ENCODE assay signal across 8 cellular contexts in genomic region chr6:71489736-71490135, GRCh38.
DNase-seq lines count a peak whose midpoint lies in the region; ATAC-seq, FAIRE-seq and TF ChIP-seq lines count a peak whose summit lies in the region.

No MANE protein-coding gene starts in this region.

- no peak for FAIRE-seq in GM12892 (lab: Jason Lieb, UNC)

- H3K27me3 ChIP-seq in foreskin keratinocyte, result no peaks in the 10 kb centered on the region

- H3K27ac ChIP-seq in foreskin keratinocyte, result no peak overlapping the region

- no peak overlapping the region for H3K4me3 ChIP-seq in retinal pigment epithelial cell (ENCODE audit: low read length)

- no peak for TF ChIP-seq POLR2A in GM12892 (IDR thresholded peaks at IDR 0.05; ENCODE audit: low read depth, low read length)

- no peak for TF ChIP-seq CTCF in foreskin keratinocyte (conservative IDR thresholded peaks at IDR 0.05)
- no peak for TF ChIP-seq CTCF in retinal pigment epithelial cell (conservative IDR thresholded peaks at IDR 0.05; ENCODE audit: low read depth, low read length)

- H3K4me1 ChIP-seq in foreskin keratinocyte, result peaks cover 9% of the 10 kb centered on the region

- DNase-seq in GM04504 (ENCODE audit: low read depth), result peak; percentile 77
- DNase-seq in T1000 (lab: John Stamatoyannopoulos, UW), result peak; percentile 28
- DNase-seq in foreskin keratinocyte, result peak; percentile 53 to 73
- DNase-seq in retinal pigment epithelial cell (ENCODE audit: low read depth), result peak; percentile 94
- no peak for DNase-seq in GM12892 (ENCODE audit: insufficient read length)
- DNase-seq in 8988T, result no peak
- no peak for DNase-seq in Right ventricle myocardium superior
- DNase-seq in NCI-H146 (lab: John Stamatoyannopoulos, UW), result no peak

- peak; percentile 94 for ATAC-seq in foreskin keratinocyte
- ATAC-seq in Right ventricle myocardium superior (ENCODE audit: poor library complexity), result no peak

- intact Hi-C loops in Right ventricle myocardium superior (cut with DNase I), result no loop called here

Comparison
In these comparisons a context has a peak if more than half of its experiments do, and no peak if none do; other contexts are left out.
1. DNase-seq: peak in GM04504 (single experiment), T1000 (single experiment), foreskin keratinocyte (2 of 2) and retinal pigment epithelial cell (single experiment); none in GM12892 (single experiment), 8988T (single experiment), Right ventricle myocardium superior (single experiment) and NCI-H146 (single experiment).